ENCODE assay signal across 8 cellular contexts in genomic region chr17:30969989-30970680, GRCh38. TPM values are rescaled to one million over a fixed set of nuclear protein-coding genes. Genes with fewer than 3 reads are reported as not detected.
DNase-seq lines count a peak whose midpoint lies in the region; ATAC-seq and TF ChIP-seq lines count a peak whose summit lies in the region.

No MANE protein-coding gene starts in this region.

- H3K9me3 Mint-ChIP-seq in mesothelial cell of epicardium: peaks cover 7% of the 10 kb centered on the region

- no peak overlapping the region for H3K27ac ChIP-seq in cardiac muscle cell
- H3K27ac ChIP-seq in RWPE2 (ENCODE audit: poor library complexity, severe bottlenecking): peak overlapping the region; percentile 81
- peak overlapping the region; percentile 98 for H3K27ac ChIP-seq in duodenal mucosa (ENCODE audit: low read depth, low read length)
- H3K27ac ChIP-seq in uterus: peak overlapping the region; percentile 93 to 95

- peaks cover 19% of the 10 kb centered on the region for H3K4me1 Mint-ChIP-seq in mesothelial cell of epicardium

- ATAC-seq in RWPE2 (ENCODE audit: low read depth): peak; percentile 13; the same call in 2 of the 3 replicates

- TF ChIP-seq POLR2A in uterus (IDR thresholded peaks at IDR 0.05): no peak

- H3K4me1 ChIP-seq in cardiac muscle cell (ENCODE audit: low read depth) (no peaks in the 10 kb centered on the region), RWPE2 (ENCODE audit: insufficient read depth, poor library complexity, severe bottlenecking) (peaks cover 3% of the 10 kb centered on the region), duodenal mucosa (ENCODE audit: control insufficient read depth in 1 of 2, insufficient read depth in 2 of 2, low read length in 2 of 2) (peaks cover 6% of the 10 kb centered on the region in 2 donors), uterus (no peaks in the 10 kb centered on the region)

- H3K27ac Mint-ChIP-seq in mesothelial cell of epicardium: peak overlapping the region; percentile 99

- peak overlapping the region; percentile 98 for H3K4me3 Mint-ChIP-seq in mesothelial cell of epicardium

- H3K27me3 ChIP-seq in cardiac muscle cell (peaks cover 6% of the 10 kb centered on the region), RWPE2 (ENCODE audit: insufficient read depth, poor library complexity, severe bottlenecking) (no peaks in the 10 kb centered on the region), duodenal mucosa (ENCODE audit: control insufficient read depth in 1 of 2, insufficient read depth in 2 of 2, low read length in 2 of 2) (no peaks in the 10 kb centered on the region), uterus (no peaks in the 10 kb centered on the region)

- H3K9me3 ChIP-seq in cardiac muscle cell (ENCODE audit: low read depth) (no peaks in the 10 kb centered on the region), RWPE2 (ENCODE audit: severe bottlenecking) (no peaks in the 10 kb centered on the region), duodenal mucosa (ENCODE audit: control insufficient read depth in 1 of 2, low read length in 2 of 2) (no peaks in the 10 kb centered on the region), uterus (no peaks in the 10 kb centered on the region)

- H3K27me3 Mint-ChIP-seq in mesothelial cell of epicardium (ENCODE audit: low read depth): no peaks in the 10 kb centered on the region

- H3K4me3 ChIP-seq in cardiac muscle cell (peak overlapping the region; percentile 14), RWPE2 (ENCODE audit: severe bottlenecking) (peak overlapping the region; percentile 59), duodenal mucosa (ENCODE audit: low read depth in 1 of 2, low read length in 2 of 2) (peak overlapping the region; percentile 68 to 81), uterus (peak overlapping the region; percentile 67 to 68)

- H3K36me3 Mint-ChIP-seq in mesothelial cell of epicardium: peaks cover 21% of the 10 kb centered on the region

- H3K36me3 ChIP-seq in cardiac muscle cell: no peaks in the 10 kb centered on the region
- peaks cover 9% of the 10 kb centered on the region for H3K36me3 ChIP-seq in RWPE2 (ENCODE audit: low read depth)
- peaks cover 0 to 3% of the 10 kb centered on the region in 2 donors for H3K36me3 ChIP-seq in duodenal mucosa (ENCODE audit: control insufficient read depth in 1 of 2, insufficient read depth in 2 of 2, low read length in 2 of 2)
- no peaks in the 10 kb centered on the region for H3K36me3 ChIP-seq in uterus

- intact Hi-C loops in cardiac septum (cut with DNase I) (loop anchor here (5.0 kb wide), 1 partner anchor 63 kb away; the partner anchor contains the start of gene TEFM), uterus (cut with DNase I; ENCODE audit: low total_unique reads) (no loop called here), posterior cingulate gyrus (cut with DNase I) (no loop called here)

- TF ChIP-seq CTCF in cardiac muscle cell (IDR thresholded peaks at IDR 0.05; ENCODE audit: low read depth, low read length) (no peak), RWPE2 (IDR thresholded peaks at IDR 0.05; ENCODE audit: poor library complexity, severe bottlenecking) (no peak), mesothelial cell of epicardium (IDR thresholded peaks at IDR 0.05; ENCODE audit: unreplicated experiment) (no peak), uterus (IDR thresholded peaks at IDR 0.05) (no peak)

- peak overlapping the region; percentile 76 to 91 for H3K9ac ChIP-seq in duodenal mucosa (ENCODE audit: low read depth in 1 of 2, low read length in 2 of 2)

- DNase-seq in cardiac muscle cell (ENCODE audit: low read depth in 1 of 2, low spot score in 1 of 2) (peak in 1 of 2 donors; percentile 23), cardiac septum (ENCODE audit: low spot score) (no peak), RWPE2 (ENCODE audit: low spot score) (no peak), mesothelial cell of epicardium (ENCODE audit: low spot score in 2 of 2, unreplicated experiment in 2 of 2) (peak in 1 of 2 experiments; percentile 48), uterus (peak in 1 of 2 donors; percentile 23), posterior cingulate gyrus (no peak), NCI-H446 treated with DMSO at 0.1 percent for 48 hours (lab: John Stamatoyannopoulos, UW) (no peak)

RNA-seq across cellular contexts. Expression of gene RNF135, which starts 0.7 kb away (rescaled TPM):
- 2.6 and 4.1 TPM in 2 replicates for total RNA-seq in cardiac muscle cell
- 1.3 and 1.4 TPM in 2 replicates for polyA plus RNA-seq in cardiac muscle cell
- total RNA-seq in cardiac septum: 4.8 TPM
- total RNA-seq in mesothelial cell of epicardium: 15.4 to 15.8 TPM (median 15.7 TPM) in 3 replicates
- total RNA-seq in uterus: 10 to 100 TPM; 13.4 to 20.7 (median 16.8) TPM

RNA-seq across cellular contexts. Expression of gene ADAP2, which starts 48.4 kb away (rescaled TPM):
- total RNA-seq in cardiac muscle cell (0.11 and 1.0 TPM in 2 replicates), cardiac septum (6.8 TPM), mesothelial cell of epicardium (0.36 to 2.3 TPM (median 1.9 TPM) in 3 replicates), uterus (10 to 100 TPM in 3 of 4 donors, not detected in 1; 10.3 to 17.6 (median 10.9) TPM)
- polyA plus RNA-seq in cardiac muscle cell: 0.24 and 0.71 TPM in 2 replicates

Comparison
In these comparisons a context has a peak if more than half of its experiments do, and no peak if none do; other contexts are left out.
1. H3K4me3 ChIP-seq: peak in every context shown above with its lines; median percentile 74 in duodenal mucosa; 68 in uterus; 59 in RWPE2; 14 in cardiac muscle cell.